In the genomic region with DNA sequence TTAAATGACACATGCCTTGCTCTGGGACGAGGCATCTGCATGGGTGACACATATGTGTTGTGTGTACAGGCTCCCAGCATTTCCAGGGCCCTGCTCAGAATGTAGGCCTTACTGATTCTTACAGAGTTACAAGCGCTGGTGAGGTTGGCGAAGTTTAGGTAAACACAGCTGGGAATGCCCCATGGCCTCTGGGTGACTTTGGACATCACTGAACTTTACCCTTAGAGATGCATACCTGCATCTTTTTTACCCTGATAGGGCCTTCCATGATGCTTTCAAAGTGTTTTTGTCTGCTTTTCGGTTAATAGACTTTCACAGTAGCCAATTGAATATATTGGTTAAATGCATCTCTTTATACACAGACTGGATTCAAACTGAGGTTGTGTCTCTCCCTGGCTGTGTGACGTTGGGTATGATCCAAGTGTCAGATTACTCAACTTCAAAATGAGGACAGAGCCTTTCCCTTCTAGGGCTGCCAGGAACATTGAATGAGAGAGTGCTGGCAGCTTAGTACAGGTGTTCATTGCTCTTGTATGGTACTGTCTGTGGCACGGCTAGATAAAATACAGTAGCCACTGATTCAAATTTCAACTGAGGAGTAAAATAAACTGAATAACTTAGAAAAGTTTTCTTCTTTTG, we compare ENCODE assay signal across 15 cellular contexts. TPM values are rescaled to one million over a fixed set of nuclear protein-coding genes. Genes with fewer than 3 reads are reported as not detected.
A peak's percentile ranks its signal among the peaks of the same experiment; 100 is the strongest.
DNase-seq lines count a peak whose midpoint lies in the region; TF ChIP-seq lines count a peak whose summit lies in the region.
"Had no signal": no experiment of that assay in that cellular context is flagged by ENCODE, and none has a peak within 500 bp of the region (broad histone marks: within the 10 kb centered on the region; RNA-seq: fewer than 3 reads in every experiment).

No MANE protein-coding gene starts in this region.

- TF ChIP-seq POLR2A in breast epithelium (IDR thresholded peaks at IDR 0.05): no peak
- no peak for TF ChIP-seq POLR2A in sigmoid colon (IDR thresholded peaks at IDR 0.05)

- H3K27ac ChIP-seq in breast epithelium: peak overlapping the region; percentile 49 to 50
- H3K27ac ChIP-seq in H9 (ENCODE audit: insufficient read length, low read depth, low read length): no peak overlapping the region
- H3K27ac ChIP-seq in sigmoid colon: peak overlapping the region in 2 of 4 donors; percentile 33 to 36

- no peak overlapping the region for H3K4me2 ChIP-seq in H9 (ENCODE audit: insufficient read depth, insufficient read length, low read length)

- no peak overlapping the region for H4K8ac ChIP-seq in H9 (replicated peaks; ENCODE audit: insufficient read length, low read depth, low read length)

- no peak overlapping the region for H3K18ac ChIP-seq in H9 (ENCODE audit: insufficient read length, low read depth, low read length)

- peaks cover 9 to 11% of the 10 kb centered on the region in 2 donors for H3K4me1 ChIP-seq in breast epithelium
- no peaks in the 10 kb centered on the region; the same call in 1 of the 2 replicates for H3K4me1 ChIP-seq in H9 (ENCODE audit: insufficient read depth, low read length)
- peaks cover 0 to 68% (median 39%) of the 10 kb centered on the region in 4 donors for H3K4me1 ChIP-seq in sigmoid colon

- no peak overlapping the region for H3K14ac ChIP-seq in H9 (ENCODE audit: insufficient read depth, low read length)

- no peak overlapping the region for H4K91ac ChIP-seq in H9 (ENCODE audit: insufficient read length, low read depth, low read length)

- H3K23me2 ChIP-seq in H9 (ENCODE audit: insufficient read length, low read depth, low read length, poor library complexity, severe bottlenecking): no peaks in the 10 kb centered on the region

- no peak overlapping the region for H3K4me3 Mint-ChIP-seq in H9
- H3K4me3 Mint-ChIP-seq: stimulated activated naive CD8-positive, alpha-beta T cell treated with anti-CD3 and anti-CD28 coated beads, Interleukin-15, Interleukin-2, amounts not matched to agents 100 ng/mL and 50 ng/mL, for 24 hours had no signal

- H4K20me1 ChIP-seq in H9 (ENCODE audit: control insufficient read depth, insufficient read depth, insufficient read length): no peaks in the 10 kb centered on the region

- no CpG with 5 or more reads among the region's 6 CpGs for WGBS in H9 (ENCODE audit: extremely low coverage, insufficient read length, low lambda C conversion rate)
- 29 to 68% methylated on average over 6 of the region's 6 CpGs for WGBS in sigmoid colon, 2 donors

- intact Hi-C loops in breast epithelium (cut with DNase I; ENCODE audit: low total_unique reads) (no loop called here), sigmoid colon (cut with DNase I) (no loop called here)

- DNase-seq in G401 (ENCODE audit: low spot score): peak; percentile 32
- DNase-seq in NCI-H2029 treated with DMSO at 0.1 percent for 48 hours (lab: John Stamatoyannopoulos, UW): peak; percentile 87
- peak in 1 of 2 donors; percentile 47 for DNase-seq in breast epithelium (ENCODE audit: low spot score in 2 of 2)
- DNase-seq in medulla oblongata (ENCODE audit: extremely low spot score): peak; percentile 41
- no peak for DNase-seq in H9
- DNase-seq in NCI-H82 treated with DMSO at 0.1 percent for 48 hours (lab: John Stamatoyannopoulos, UW; ENCODE audit: unreplicated experiment): no peak
- no peak for DNase-seq in sigmoid colon
- DNase-seq in COLO668 (lab: John Stamatoyannopoulos, UW; ENCODE audit: unreplicated experiment): no peak
- DNase-seq: glutamatergic neuron; mesenchymal stem cell; NCI-H187 treated with DMSO at 0.1 percent for 48 hours; posterior cingulate gyrus; SIG-M5; stimulated activated CD4-positive, alpha-beta T cell treated with anti-CD3 and anti-CD28 coated beads, Interleukin-4, amount 100 ng/mL, for 24 hours had no signal

- H3K36me3 ChIP-seq in breast epithelium (no peaks in the 10 kb centered on the region), sigmoid colon (no peaks in the 10 kb centered on the region)

- H2BK5ac ChIP-seq in H9 (ENCODE audit: insufficient read length, low read length): no peak overlapping the region

- no peak overlapping the region for H3K4me3 ChIP-seq in breast epithelium
- no peak overlapping the region for H3K4me3 ChIP-seq in sigmoid colon

- H3K36me3 Mint-ChIP-seq in H9 (ENCODE audit: insufficient read depth in 1 of 3, low read depth in 3 of 3): no peaks in the 10 kb centered on the region

- in situ Hi-C loops in G401 (cut with HindIII; ENCODE audit: low sequenced_read_pairs): no loop called here

- no peak for TF ChIP-seq CTCF in breast epithelium (IDR thresholded peaks at IDR 0.05)
- TF ChIP-seq CTCF in H9 (conservative IDR thresholded peaks at IDR 0.05): no peak
- TF ChIP-seq CTCF in sigmoid colon (IDR thresholded peaks at IDR 0.05): no peak

- no peaks in the 10 kb centered on the region for H3K79me2 ChIP-seq in H9 (ENCODE audit: insufficient read depth, low read length)

- no peak overlapping the region for H3K9ac ChIP-seq in H9 (ENCODE audit: extremely low read depth, insufficient read length, low read length)

- H3K79me1 ChIP-seq in H9 (ENCODE audit: insufficient read depth, low read depth, low read length, poor library complexity, severe bottlenecking): no peaks in the 10 kb centered on the region

- H2BK120ac ChIP-seq in H9 (ENCODE audit: low read depth, low read length, poor library complexity, severe bottlenecking): no peak overlapping the region

- peaks cover 8 to 9% of the 10 kb centered on the region in 2 experiments for H3K4me1 Mint-ChIP-seq in H9

- H2BK15ac ChIP-seq in H9 (ENCODE audit: low read depth, low read length): no peak overlapping the region

- H2BK12ac ChIP-seq in H9 (ENCODE audit: insufficient read length, low read depth, low read length): no peak overlapping the region

- no peaks in the 10 kb centered on the region for H3K9me3 ChIP-seq in breast epithelium
- no peaks in the 10 kb centered on the region for H3K9me3 ChIP-seq in H9 (ENCODE audit: control insufficient read depth, low read depth, low read length)
- no peaks in the 10 kb centered on the region for H3K9me3 ChIP-seq in sigmoid colon

- H4K5ac ChIP-seq in H9 (ENCODE audit: insufficient read length, low read depth, low read length): no peak overlapping the region

- H3K27ac Mint-ChIP-seq in H9: no peak overlapping the region
- H3K27ac Mint-ChIP-seq: stimulated activated naive CD8-positive, alpha-beta T cell treated with anti-CD3 and anti-CD28 coated beads, Interleukin-15, Interleukin-2, amounts not matched to agents 100 ng/mL and 50 ng/mL, for 24 hours had no signal

- no peak overlapping the region for H2AK5ac ChIP-seq in H9 (ENCODE audit: insufficient read length, low read length)

- no peaks in the 10 kb centered on the region for H3K9me3 Mint-ChIP-seq in H9
- H3K9me3 Mint-ChIP-seq: stimulated activated naive CD8-positive, alpha-beta T cell treated with anti-CD3 and anti-CD28 coated beads, Interleukin-15, Interleukin-2, amounts not matched to agents 100 ng/mL and 50 ng/mL, for 24 hours had no signal

- H3T11ph ChIP-seq in H9 (ENCODE audit: low read length): no peak overlapping the region

- no peak for TF ChIP-seq EP300 in sigmoid colon (IDR thresholded peaks at IDR 0.05)

- no peak overlapping the region for H2AFZ ChIP-seq in H9 (ENCODE audit: low read length)

- no peak overlapping the region for H3K4ac ChIP-seq in H9 (ENCODE audit: low read depth, low read length)

- H3K27me3 ChIP-seq in breast epithelium: no peaks in the 10 kb centered on the region
- no peaks in the 10 kb centered on the region for H3K27me3 ChIP-seq in H9 (ENCODE audit: insufficient read depth, low read length)
- no peaks in the 10 kb centered on the region for H3K27me3 ChIP-seq in sigmoid colon

- H3K56ac ChIP-seq in H9 (ENCODE audit: insufficient read length, low read depth, low read length): no peak overlapping the region

- H3K27me3 Mint-ChIP-seq in H9 (ENCODE audit: low read depth): no peaks in the 10 kb centered on the region

- no peak overlapping the region for H2BK20ac ChIP-seq in H9 (ENCODE audit: low read depth, low read length, poor library complexity, severe bottlenecking)

- H3K23ac ChIP-seq in H9 (ENCODE audit: insufficient read length, low read depth, low read length): no peak overlapping the region

RNA-seq across cellular contexts. Expression of a gene that starts 29.5 kb away (rescaled TPM):
- total RNA-seq in G401 (2014; rRNA removed; shearing (Covaris generic)): 0.12 and 0.68 TPM in 2 replicates
- total RNA-seq in breast epithelium (100 to 1,000 TPM in 1 of 3 donors, 10 to 100 TPM in 2; 61.9 to 164 (median 65.0) TPM), H9 (2021) (3.1 and 3.3 TPM in 2 replicates), sigmoid colon (10 to 100 TPM; 35.6 to 61.5 (median 40.8) TPM)
- polyA plus RNA-seq in sigmoid colon: 10 to 100 TPM in 1 of 3 donors, 1 to 10 TPM in 2; 3.6 to 10.7 (median 5.5) TPM

Comparison
In these comparisons a context has a peak if more than half of its experiments do, and no peak if none do; other contexts are left out.
1. DNase-seq: peak in G401 (single experiment), NCI-H2029 treated with DMSO at 0.1 percent for 48 hours (single experiment) and medulla oblongata (single experiment); none in H9 (single experiment), NCI-H82 treated with DMSO at 0.1 percent for 48 hours (single experiment), sigmoid colon (single experiment) and COLO668 (single experiment).